1 cellular context compared by ENCODE assay signal in genomic region chr5:43402524-43403066, GRCh38. TPM values are rescaled to one million over a fixed set of nuclear protein-coding genes. Genes with fewer than 3 reads are reported as not detected.
"Had no signal": no experiment of that assay in that cellular context is flagged by ENCODE, and none has a peak within 500 bp of the region (broad histone marks: within the 10 kb centered on the region; RNA-seq: fewer than 3 reads in every experiment).

No MANE protein-coding gene starts in this region.

RNA-seq across cellular contexts. Expression of gene CCL28, which starts 9.6 kb away (rescaled TPM):
- total RNA-seq: neural crest cell had no signal
